ENCODE assay signal across 8 cellular contexts in the genomic region with DNA sequence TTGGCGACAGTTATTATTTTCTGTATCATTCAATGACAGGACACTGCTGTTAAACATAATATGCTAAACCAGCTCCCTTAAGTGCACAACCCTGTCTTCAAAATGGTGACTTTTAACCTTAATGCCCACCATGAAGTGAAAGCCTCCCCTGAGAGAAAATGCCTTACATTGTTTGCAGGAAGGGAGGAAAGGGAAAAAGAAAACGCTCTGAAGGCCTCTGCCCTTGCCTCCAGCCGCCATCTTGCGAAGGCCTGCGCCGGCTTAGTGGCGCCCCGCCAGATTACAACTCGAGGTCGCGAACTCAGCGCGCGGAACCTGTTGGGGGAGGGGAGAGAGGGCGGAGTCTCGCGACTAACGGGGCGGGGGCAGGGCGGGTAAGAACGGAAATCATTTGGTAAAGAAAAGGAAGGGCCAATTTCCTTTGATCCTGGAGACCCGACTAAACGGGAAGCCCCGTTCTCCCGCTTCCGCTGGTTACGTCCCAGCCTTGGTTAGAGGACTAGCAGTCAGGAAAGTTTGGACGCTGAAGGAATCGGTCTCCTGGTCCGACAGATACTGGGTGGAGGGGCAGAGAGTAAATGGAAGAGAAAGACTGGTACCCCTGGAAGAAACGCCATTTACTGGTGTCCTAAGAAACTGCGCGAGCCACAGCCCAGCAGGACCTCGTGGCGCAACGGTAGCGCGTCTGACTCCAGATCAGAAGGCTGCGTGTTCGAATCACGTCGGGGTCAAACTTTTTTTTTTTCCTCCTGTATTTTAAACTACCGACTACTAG. TPM values are rescaled to one million over a fixed set of nuclear protein-coding genes. Genes with fewer than 3 reads are reported as not detected.
DNase-seq lines count a peak whose midpoint lies in the region; ATAC-seq and TF ChIP-seq lines count a peak whose summit lies in the region.

No MANE protein-coding gene starts in this region.

- H3K4me3 ChIP-seq in LNCaP clone FGC (ENCODE audit: low read depth, low read length) (peak overlapping the region; percentile 67), fibroblast of pulmonary artery (replicated peaks; ENCODE audit: low read depth, low read length) (peak overlapping the region; percentile 64)

- DNase-seq in Daoy (ENCODE audit: low read depth) (peak; percentile 95), GOT3 (lab: John Stamatoyannopoulos, UW) (peak; percentile 71), LNCaP clone FGC (ENCODE audit: low read depth) (peak; percentile 70), RPMI8226 (peak; percentile 96), fibroblast of pulmonary artery (ENCODE audit: low read depth) (peak; percentile 96)
- DNase-seq in activated T-helper 2 cell treated with anti-CD3 and anti-CD28 coated beads, Interferon-gamma antibody, Interleukin-2, Interleukin-4, amounts not matched to agents 10 μg/mL and 5 μg/mL and 100 μg/mL, durations not matched to agents 14 hours and 24 hours and 36 hours (ENCODE audit: low spot score): peak; percentile 89
- peak; percentile 96 for DNase-seq in stimulated activated naive CD8-positive, alpha-beta T cell treated with anti-CD3 and anti-CD28 coated beads, Interleukin-15, Interleukin-2, amounts not matched to agents 100 U/mL and 50 U/mL, for 24 hours

- peaks cover 4% of the 10 kb centered on the region for H3K9me3 Mint-ChIP-seq in activated T-helper 2 cell treated with anti-CD3 and anti-CD28 coated beads, Interferon-gamma antibody, Interleukin-2, Interleukin-4, amounts not matched to agents 10 μg/mL and 5 μg/mL and 100 μg/mL, durations not matched to agents 14 hours and 24 hours and 36 hours
- H3K9me3 Mint-ChIP-seq in nephron: peaks cover 3% of the 10 kb centered on the region

- peak; percentile 79 for ATAC-seq in stimulated activated naive CD8-positive, alpha-beta T cell treated with anti-CD3 and anti-CD28 coated beads, Interleukin-15, Interleukin-2, amounts not matched to agents 100 U/mL and 50 U/mL, for 24 hours

- H3K27me3 Mint-ChIP-seq in activated T-helper 2 cell treated with anti-CD3 and anti-CD28 coated beads, Interferon-gamma antibody, Interleukin-2, Interleukin-4, amounts not matched to agents 10 μg/mL and 5 μg/mL and 100 μg/mL, durations not matched to agents 14 hours and 24 hours and 36 hours (ENCODE audit: low read depth): peaks cover 4% of the 10 kb centered on the region
- H3K27me3 Mint-ChIP-seq in nephron (ENCODE audit: low read depth): peaks cover 4% of the 10 kb centered on the region

- TF ChIP-seq CTCF in LNCaP clone FGC (IDR thresholded peaks at IDR 0.05; ENCODE audit: control insufficient read depth, extremely low read depth, insufficient read depth) (no peak), fibroblast of pulmonary artery (IDR thresholded peaks at IDR 0.05; ENCODE audit: low read length, missing control alignments) (no peak), nephron (IDR thresholded peaks at IDR 0.05; ENCODE audit: unreplicated experiment in 3 of 3) (no peak)

- peak overlapping the region; percentile 99 for H3K27ac Mint-ChIP-seq in activated T-helper 2 cell treated with anti-CD3 and anti-CD28 coated beads, Interferon-gamma antibody, Interleukin-2, Interleukin-4, amounts not matched to agents 10 μg/mL and 5 μg/mL and 100 μg/mL, durations not matched to agents 14 hours and 24 hours and 36 hours
- H3K27ac Mint-ChIP-seq in nephron: peak overlapping the region; percentile 99

- H3K36me3 Mint-ChIP-seq in activated T-helper 2 cell treated with anti-CD3 and anti-CD28 coated beads, Interferon-gamma antibody, Interleukin-2, Interleukin-4, amounts not matched to agents 10 μg/mL and 5 μg/mL and 100 μg/mL, durations not matched to agents 14 hours and 24 hours and 36 hours (ENCODE audit: low read depth): peaks cover 3% of the 10 kb centered on the region
- no peaks in the 10 kb centered on the region for H3K36me3 Mint-ChIP-seq in nephron (ENCODE audit: low read depth)

- peaks cover 33% of the 10 kb centered on the region for H3K4me1 Mint-ChIP-seq in activated T-helper 2 cell treated with anti-CD3 and anti-CD28 coated beads, Interferon-gamma antibody, Interleukin-2, Interleukin-4, amounts not matched to agents 10 μg/mL and 5 μg/mL and 100 μg/mL, durations not matched to agents 14 hours and 24 hours and 36 hours (ENCODE audit: low read depth)
- peaks cover 9% of the 10 kb centered on the region for H3K4me1 Mint-ChIP-seq in nephron

- peak overlapping the region; percentile 96 for H3K4me3 Mint-ChIP-seq in activated T-helper 2 cell treated with anti-CD3 and anti-CD28 coated beads, Interferon-gamma antibody, Interleukin-2, Interleukin-4, amounts not matched to agents 10 μg/mL and 5 μg/mL and 100 μg/mL, durations not matched to agents 14 hours and 24 hours and 36 hours (ENCODE audit: low read depth)
- peak overlapping the region; percentile 88 to 94 (median 93) for H3K4me3 Mint-ChIP-seq in nephron

- intact Hi-C loops in activated T-helper 2 cell treated with anti-CD3 and anti-CD28 coated beads, Interferon-gamma antibody, Interleukin-2, Interleukin-4, amounts not matched to agents 10 μg/mL and 5 μg/mL and 100 μg/mL, durations not matched to agents 14 hours and 24 hours and 36 hours (cut with micrococcal nuclease): loop anchor here (1.0 to 10.0 kb wide), 7 partner anchors 12 to 1761 kb away; a partner anchor contains a TSS

RNA-seq across cellular contexts. Expression of a gene that starts 11.6 kb away (rescaled TPM):
- total RNA-seq in Daoy (2014; rRNA removed; shearing (Covaris generic)): 294 and 355 TPM in 2 replicates
- 361 and 384 TPM in 2 replicates for total RNA-seq in activated T-helper 2 cell treated with anti-CD3 and anti-CD28 coated beads, Interferon-gamma antibody, Interleukin-2, Interleukin-4, amounts not matched to agents 10 μg/mL and 5 μg/mL and 100 μg/mL, durations not matched to agents 14 hours and 24 hours and 36 hours

Comparison
In these comparisons a context has a peak if more than half of its experiments do, and no peak if none do; other contexts are left out.
1. Peak in every context shown above with its lines: DNase-seq, ATAC-seq and H3K4me3 ChIP-seq.